9 cellular contexts compared by ENCODE assay signal in genomic region chr1:183101841-183102276, GRCh38.
DNase-seq lines count a peak whose midpoint lies in the region; ATAC-seq and TF ChIP-seq lines count a peak whose summit lies in the region.
"Had no signal": no experiment of that assay in that cellular context is flagged by ENCODE, and none has a peak within 500 bp of the region (broad histone marks: within the 10 kb centered on the region; RNA-seq: fewer than 3 reads in every experiment).

No MANE protein-coding gene starts in this region.

- no peak overlapping the region for H3K27ac ChIP-seq in naive thymus-derived CD4-positive, alpha-beta T cell (ENCODE audit: low read depth, low read length)
- H3K27ac ChIP-seq in tibial artery: no peak overlapping the region

- H3K4me1 ChIP-seq in naive thymus-derived CD4-positive, alpha-beta T cell (ENCODE audit: control insufficient read depth in 2 of 2, insufficient read depth in 2 of 2, low read length in 2 of 2): no peaks in the 10 kb centered on the region
- H3K4me1 ChIP-seq in tibial artery: peaks cover 0 to 89% (median 36%) of the 10 kb centered on the region in 4 donors

- H3K4me3 ChIP-seq in naive thymus-derived CD4-positive, alpha-beta T cell (ENCODE audit: low read length): no peak overlapping the region
- no peak overlapping the region for H3K4me3 ChIP-seq in tibial artery

- intact Hi-C loops in naive thymus-derived CD4-positive, alpha-beta T cell (cut with micrococcal nuclease): no loop called here
- intact Hi-C loops in tibial artery (cut with DNase I; ENCODE audit: low total_unique reads): loop anchor here (10.0 kb wide), 1 partner anchor 137 kb away; no protein-coding TSS in a partner anchor

- no peak overlapping the region for H3K4me3 Mint-ChIP-seq in T-helper 17 cell
- H3K4me3 Mint-ChIP-seq in naive thymus-derived CD4-positive, alpha-beta T cell: no peak overlapping the region
- H3K4me3 Mint-ChIP-seq: CD4-positive, CD25-positive, alpha-beta regulatory T cell had no signal

- H3K36me3 Mint-ChIP-seq in T-helper 17 cell (ENCODE audit: low read depth): peaks cover 2% of the 10 kb centered on the region
- no peaks in the 10 kb centered on the region for H3K36me3 Mint-ChIP-seq in naive thymus-derived CD4-positive, alpha-beta T cell
- H3K36me3 Mint-ChIP-seq: CD4-positive, CD25-positive, alpha-beta regulatory T cell had no signal

- H3K27me3 ChIP-seq in naive thymus-derived CD4-positive, alpha-beta T cell (ENCODE audit: control insufficient read depth in 2 of 2, insufficient read depth in 2 of 2, low read length in 2 of 2): no peaks in the 10 kb centered on the region
- no peaks in the 10 kb centered on the region for H3K27me3 ChIP-seq in tibial artery

- peaks cover 22% of the 10 kb centered on the region for H3K27me3 Mint-ChIP-seq in T-helper 17 cell
- peaks cover 0 to 15% (median 12%) of the 10 kb centered on the region in 5 donors for H3K27me3 Mint-ChIP-seq in naive thymus-derived CD4-positive, alpha-beta T cell

- no peaks in the 10 kb centered on the region for H3K36me3 ChIP-seq in naive thymus-derived CD4-positive, alpha-beta T cell (ENCODE audit: control insufficient read depth in 2 of 3, insufficient read depth in 3 of 3, low read length in 3 of 3)
- H3K36me3 ChIP-seq in tibial artery: peaks cover 10 to 16% (median 16%) of the 10 kb centered on the region in 3 donors

- TF ChIP-seq CTCF in tibial artery (IDR thresholded peaks at IDR 0.05): no peak

- no peaks in the 10 kb centered on the region for H3K9me3 Mint-ChIP-seq in naive thymus-derived CD4-positive, alpha-beta T cell

- H3K27ac Mint-ChIP-seq in T-helper 17 cell: no peak overlapping the region
- no peak overlapping the region for H3K27ac Mint-ChIP-seq in naive thymus-derived CD4-positive, alpha-beta T cell
- H3K27ac Mint-ChIP-seq: CD4-positive, CD25-positive, alpha-beta regulatory T cell had no signal

- POLR2A ChIA-PET in naive thymus-derived CD4-positive, alpha-beta T cell (lab: Charles Lee): no interaction called here

- ATAC-seq in HG02759 (IDR thresholded peaks at IDR 0.05; ENCODE audit: unreplicated experiment): peak; percentile 65
- ATAC-seq in T-helper 17 cell: peak; percentile 32
- ATAC-seq in naive thymus-derived CD4-positive, alpha-beta T cell: peak; percentile 48
- no peak for ATAC-seq in GM18519 (IDR thresholded peaks at IDR 0.05; ENCODE audit: low FRiP score, unreplicated experiment)

- H3K9me3 ChIP-seq in T-helper 17 cell (ENCODE audit: control insufficient read depth, low read length, poor library complexity, severe bottlenecking): no peaks in the 10 kb centered on the region
- no peaks in the 10 kb centered on the region for H3K9me3 ChIP-seq in naive thymus-derived CD4-positive, alpha-beta T cell (ENCODE audit: control insufficient read depth in 2 of 3, low read length in 3 of 3)
- H3K9me3 ChIP-seq in tibial artery: no peaks in the 10 kb centered on the region

- CTCF ChIA-PET in naive thymus-derived CD4-positive, alpha-beta T cell (lab: Charles Lee): no interaction called here

- DNase-seq in EH (ENCODE audit: low read depth): peak; percentile 58
- DNase-seq in T-helper 17 cell: no peak
- DNase-seq in naive thymus-derived CD4-positive, alpha-beta T cell: no peak
- no peak for DNase-seq in amniotic stem cell (lab: John Stamatoyannopoulos, UW)
- no peak for DNase-seq in 8988T
- no peak for DNase-seq in tibial artery
- DNase-seq: CD4-positive, CD25-positive, alpha-beta regulatory T cell had no signal

- no peaks in the 10 kb centered on the region for H3K4me1 Mint-ChIP-seq in T-helper 17 cell
- no peaks in the 10 kb centered on the region for H3K4me1 Mint-ChIP-seq in naive thymus-derived CD4-positive, alpha-beta T cell
- H3K4me1 Mint-ChIP-seq: CD4-positive, CD25-positive, alpha-beta regulatory T cell had no signal
